In genomic region chr5:88688242-88688959, GRCh38 we compare ENCODE assay signal across 16 cellular contexts.
"Had no signal": no experiment of that assay in that cellular context is flagged by ENCODE, and none has a peak within 500 bp of the region (broad histone marks: within the 10 kb centered on the region; RNA-seq: fewer than 3 reads in every experiment).

No MANE protein-coding gene starts in this region.

- H3K27ac ChIP-seq: epithelial cell of prostate, hepatocyte, ovary, tibial artery had no signal

- ATAC-seq: activated CD8-positive, alpha-beta memory T cell treated with anti-CD3 and anti-CD28 coated beads, Interleukin-2, amount 10 ng/mL, durations not matched to agents 7 days and 5 days; activated T-cell treated with anti-CD3 and anti-CD28 coated beads, Interleukin-2, amount 50 U/mL, for 4 hours; left cardiac atrium had no signal

- H3K9me3 Mint-ChIP-seq: nephron progenitor cell; stimulated activated naive CD8-positive, alpha-beta T cell treated with anti-CD3 and anti-CD28 coated beads, Interleukin-15, Interleukin-2, amounts not matched to agents 100 ng/mL and 50 ng/mL, for 24 hours had no signal

- H3K4me3 Mint-ChIP-seq: activated CD8-positive, alpha-beta memory T cell treated with anti-CD3 and anti-CD28 coated beads, Interleukin-2, amount 10 ng/mL, durations not matched to agents 7 days and 5 days; activated naive CD8-positive, alpha-beta T cell treated with anti-CD3 and anti-CD28 coated beads, Interleukin-2, amount 10 ng/mL, durations not matched to agents 7 days and 5 days; activated T-cell treated with anti-CD3 and anti-CD28 coated beads, Interleukin-2, amount 50 U/mL, for 4 hours; nephron progenitor cell; stimulated activated naive CD8-positive, alpha-beta T cell treated with anti-CD3 and anti-CD28 coated beads, Interleukin-15, Interleukin-2, amounts not matched to agents 100 ng/mL and 50 ng/mL, for 24 hours had no signal

- H3K9me3 ChIP-seq: tibial artery had no signal

- H3K4me3 ChIP-seq: hepatocyte, ovary, tibial artery had no signal

- H3K27ac Mint-ChIP-seq: nephron progenitor cell; stimulated activated naive CD8-positive, alpha-beta T cell treated with anti-CD3 and anti-CD28 coated beads, Interleukin-15, Interleukin-2, amounts not matched to agents 100 ng/mL and 50 ng/mL, for 24 hours had no signal

- DNase-seq: activated CD4-positive, CD25-positive, alpha-beta regulatory T cell; activated CD8-positive, alpha-beta memory T cell treated with anti-CD3 and anti-CD28 coated beads, Interleukin-2, amount 10 ng/mL, durations not matched to agents 7 days and 5 days; activated naive CD8-positive, alpha-beta T cell treated with anti-CD3 and anti-CD28 coated beads, Interleukin-2, amount 10 ng/mL, durations not matched to agents 7 days and 5 days; activated T-cell treated with anti-CD3 and anti-CD28 coated beads, Interleukin-2, amount 50 U/mL, for 4 hours; cortex of kidney; effector memory CD4-positive, alpha-beta T cell; left cardiac atrium; nephron progenitor cell; ovary; stimulated activated CD4-positive, alpha-beta T cell treated with anti-CD3 and anti-CD28 coated beads, Interleukin-4, amount 100 ng/mL, for 1 hour; stimulated activated CD8-positive, alpha-beta memory T cell treated with anti-CD3 and anti-CD28 coated beads, Interleukin-4, amount 100 ng/mL, for 48 hours; T-helper 2 cell; tibial artery had no signal

- H3K36me3 ChIP-seq: ovary, tibial artery had no signal
